Comparison of ENCODE assay signal across 14 cellular contexts in genomic region chr7:82507365-82507975, GRCh38.
DNase-seq lines count a peak whose midpoint lies in the region; TF ChIP-seq lines count a peak whose summit lies in the region.
"Had no signal": no experiment of that assay in that cellular context is flagged by ENCODE, and none has a peak within 500 bp of the region (broad histone marks: within the 10 kb centered on the region; RNA-seq: fewer than 3 reads in every experiment).

No MANE protein-coding gene starts in this region.

- H3K27me3 Mint-ChIP-seq in Calu3 (ENCODE audit: unreplicated experiment) (no peaks in the 10 kb centered on the region), neural progenitor cell (ENCODE audit: insufficient read depth, low read depth) (peaks cover 2% of the 10 kb centered on the region)
- H3K27me3 Mint-ChIP-seq: memory B cell had no signal

- no peak overlapping the region for H3K9ac ChIP-seq in neural progenitor cell

- H3K4me1 Mint-ChIP-seq in Calu3 (ENCODE audit: low read depth, unreplicated experiment), result peaks cover 10% of the 10 kb centered on the region
- peaks cover 2% of the 10 kb centered on the region for H3K4me1 Mint-ChIP-seq in neural progenitor cell
- H3K4me1 Mint-ChIP-seq: memory B cell had no signal

- no peaks in the 10 kb centered on the region for H3K9me3 ChIP-seq in neural progenitor cell (ENCODE audit: low read depth)
- H3K9me3 ChIP-seq: thyroid gland had no signal

- H3K9me3 Mint-ChIP-seq in Calu3 (ENCODE audit: low read depth, unreplicated experiment), result no peaks in the 10 kb centered on the region
- H3K9me3 Mint-ChIP-seq in neural progenitor cell, result peaks cover 4% of the 10 kb centered on the region

- H3F3A ChIP-seq in neural progenitor cell (ENCODE audit: low read depth), result no peaks in the 10 kb centered on the region

- no peaks in the 10 kb centered on the region for H4K20me1 ChIP-seq in neural progenitor cell (ENCODE audit: low read depth)

- peak overlapping the region; percentile 88 for H3K4me3 Mint-ChIP-seq in Calu3 (ENCODE audit: low read depth, unreplicated experiment)
- no peak overlapping the region for H3K4me3 Mint-ChIP-seq in neural progenitor cell
- H3K4me3 Mint-ChIP-seq: memory B cell had no signal

- CTCF ChIA-PET in Calu3 (lab: Charles Lee), result interaction anchor here (0.9 to 1.1 kb wide), 2 partner anchors 47 to 65 kb away, joined by 3 to 4 read pairs; no protein-coding TSS in a partner anchor

- no peaks in the 10 kb centered on the region for H3K27me3 ChIP-seq in neural progenitor cell
- H3K27me3 ChIP-seq: thyroid gland had no signal

- no peaks in the 10 kb centered on the region for H3K36me3 ChIP-seq in neural progenitor cell
- H3K36me3 ChIP-seq: thyroid gland had no signal

- no peak for TF ChIP-seq CTCF in Calu3 (IDR thresholded peaks at IDR 0.05; ENCODE audit: unreplicated experiment)
- TF ChIP-seq CTCF in neural progenitor cell (IDR thresholded peaks at IDR 0.05), result no peak
- TF ChIP-seq CTCF in GM13977 (IDR thresholded peaks at IDR 0.05; ENCODE audit: extremely low read depth, insufficient read depth, missing control alignments), result no peak

- H3K4me3 ChIP-seq in neural progenitor cell, result no peak overlapping the region

- no TSS peak for BruUV-seq in Calu3 (replicated peaks; lab: Mats Ljungman, UMichigan)

- H2AFZ ChIP-seq in neural progenitor cell (replicated peaks), result peak overlapping the region; percentile 42

- H3K4me1 ChIP-seq in neural progenitor cell, result no peaks in the 10 kb centered on the region
- H3K4me1 ChIP-seq: thyroid gland had no signal

- no peaks in the 10 kb centered on the region for H3K79me2 ChIP-seq in neural progenitor cell (ENCODE audit: low read depth)

- intact Hi-C loops in Calu3 (cut with micrococcal nuclease; ENCODE audit: unreplicated experiment), result loop anchor here (5.0 kb wide), 1 partner anchor 65 kb away; no protein-coding TSS in a partner anchor

- in situ Hi-C loops in GM13977 (cut with MboI; ENCODE audit: low pct_unique_long_range_greater_than_20kb, low sequenced_read_pairs, unreplicated experiment), result no loop called here

- H3K27ac Mint-ChIP-seq in Calu3 (ENCODE audit: unreplicated experiment) (no peak overlapping the region), neural progenitor cell (no peak overlapping the region)
- H3K27ac Mint-ChIP-seq: memory B cell had no signal

- H3K27ac ChIP-seq in neural progenitor cell, result no peak overlapping the region
- H3K27ac ChIP-seq: thyroid gland had no signal

- DNase-seq in Calu3 (peak; percentile 51), NCI-H146 (lab: John Stamatoyannopoulos, UW) (peak; percentile 97), SHP77 treated with DMSO at 0.1 percent for 48 hours (lab: John Stamatoyannopoulos, UW) (peak; percentile 37), neural progenitor cell (ENCODE audit: low spot score) (no peak), GM13977 (ENCODE audit: low spot score) (no peak), dedifferentiated amniotic fluid mesenchymal stem cell (ENCODE audit: extremely low spot score) (no peak), SW480 (ENCODE audit: low spot score) (no peak)
- DNase-seq in stimulated activated CD4-positive, alpha-beta T cell treated with anti-CD3 and anti-CD28 coated beads, Interleukin-4, amount 100 ng/mL, for 4 hours, result no peak
- DNase-seq: activated naive CD4-positive, alpha-beta T cell treated with anti-CD3 and anti-CD28 coated beads, Interleukin-2, amount 50 U/mL, for 16 hours; AML-193; foreskin fibroblast; stimulated activated CD4-positive, alpha-beta T cell treated with anti-CD3 and anti-CD28 coated beads, Interleukin-12 subunit alpha, Interleukin-12 subunit beta, amount 100 ng/mL, for 4 hours had no signal

- H3K36me3 Mint-ChIP-seq in Calu3 (ENCODE audit: insufficient read depth, unreplicated experiment), result peaks cover 8% of the 10 kb centered on the region
- no peaks in the 10 kb centered on the region for H3K36me3 Mint-ChIP-seq in neural progenitor cell
- H3K36me3 Mint-ChIP-seq: memory B cell had no signal

- no peak overlapping the region for H3K4me2 ChIP-seq in neural progenitor cell

Comparison
In these comparisons a context has a peak if more than half of its experiments do, and no peak if none do; other contexts are left out.
1. DNase-seq: peak in Calu3 (single experiment), NCI-H146 (single experiment) and SHP77 treated with DMSO at 0.1 percent for 48 hours (single experiment); none in neural progenitor cell (single experiment), GM13977 (single experiment), stimulated activated CD4-positive, alpha-beta T cell treated with anti-CD3 and anti-CD28 coated beads, Interleukin-4, amount 100 ng/mL, for 4 hours (0 of 2), dedifferentiated amniotic fluid mesenchymal stem cell (single experiment) and SW480 (single experiment).